In the genomic region with DNA sequence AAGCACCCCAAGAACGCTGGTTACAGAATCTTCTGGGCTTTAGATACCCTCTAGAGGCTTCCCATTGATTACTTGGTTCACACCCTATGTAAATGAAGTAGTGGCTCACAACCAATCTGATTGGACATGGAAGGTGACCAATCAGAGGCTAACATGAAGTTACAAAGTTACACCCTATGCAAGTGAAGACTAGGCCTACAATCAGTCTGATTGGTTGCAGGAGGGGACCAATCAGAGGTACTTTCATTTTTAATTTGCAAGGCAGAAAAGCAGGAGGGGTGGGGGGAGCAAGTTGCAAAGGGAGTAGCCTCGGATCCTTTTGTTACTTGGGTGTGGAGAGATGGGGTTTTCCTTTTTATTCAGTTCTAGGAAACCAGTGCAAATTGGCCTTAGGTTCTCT, we compare ENCODE assay signal across 1 cellular context.
TF ChIP-seq lines count a peak whose summit lies in the region.

No MANE protein-coding gene starts in this region.

TF ChIP-seq in GM12878, 131 proteins besides CTCF, POLR2A, EP300 and RAD21:
- no peak for TF ChIP-seq ZNF622 (IDR thresholded peaks at IDR 0.05)
- TF ChIP-seq IRF4 (IDR thresholded peaks at IDR 0.05; ENCODE audit: low read depth, low read length), result no peak
- TF ChIP-seq, protein P1, sequence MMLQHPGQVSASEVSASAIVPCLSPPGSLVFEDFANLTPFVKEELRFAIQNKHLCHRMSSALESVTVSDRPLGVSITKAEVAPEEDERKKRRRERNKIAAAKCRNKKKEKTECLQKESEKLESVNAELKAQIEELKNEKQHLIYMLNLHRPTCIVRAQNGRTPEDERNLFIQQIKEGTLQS (IDR thresholded peaks at IDR 0.05; ENCODE audit: borderline replicate concordance, extremely low read depth, low read depth, low read length), result no peak
- TF ChIP-seq ESRRA (IDR thresholded peaks at IDR 0.05; ENCODE audit: low read length), result no peak
TF ChIP-seq in GM12878: peak in this region for 0.
